Comparison of ENCODE assay signal across 1 cellular context in genomic region chr11:62664405-62665074, GRCh38.
A peak's percentile ranks its signal among the peaks of the same experiment; 100 is the strongest.
TF ChIP-seq lines count a peak whose summit lies in the region.

No MANE protein-coding gene starts in this region.

TF ChIP-seq in HepG2, 621 proteins besides CTCF, POLR2A, EP300 and RAD21 (continues in another document):
- TF ChIP-seq USF2 (IDR thresholded peaks at IDR 0.05; ENCODE audit: low read depth, low read length) = no peak
- no peak for TF ChIP-seq USF2 (CRISPR knock-in tag; IDR thresholded peaks at IDR 0.05; ENCODE audit: borderline replicate concordance)
- no peak for TF ChIP-seq ZNF629 (CRISPR knock-in tag; conservative IDR thresholded peaks at IDR 0.05)
- no peak for TF ChIP-seq HOXA3 (CRISPR knock-in tag; IDR thresholded peaks at IDR 0.05)
- no peak for TF ChIP-seq ZNF33A (CRISPR knock-in tag; IDR thresholded peaks at IDR 0.05; ENCODE audit: borderline replicate concordance)
- peak; percentile 56; the same call in 1 of the 2 replicates for TF ChIP-seq KDM5A (IDR thresholded peaks at IDR 0.05; ENCODE audit: borderline replicate concordance, low read length)
- no peak for TF ChIP-seq GATA4 (IDR thresholded peaks at IDR 0.05; ENCODE audit: borderline replicate concordance, low read depth)
- no peak for TF ChIP-seq GATAD1 (CRISPR knock-in tag; IDR thresholded peaks at IDR 0.05)
- no peak for TF ChIP-seq ZNF446 (CRISPR knock-in tag; IDR thresholded peaks at IDR 0.05)
- TF ChIP-seq PRDM15 (CRISPR knock-in tag; IDR thresholded peaks at IDR 0.05) = no peak; the same call in 1 of the 2 replicates
- TF ChIP-seq ARID2 (CRISPR knock-in tag; IDR thresholded peaks at IDR 0.05; ENCODE audit: borderline replicate concordance) = no peak
- no peak for TF ChIP-seq FOXO4 (CRISPR knock-in tag; conservative IDR thresholded peaks at IDR 0.05)
- peak; percentile 29; the same call in 1 of the 2 replicates for TF ChIP-seq MED1 (CRISPR knock-in tag; IDR thresholded peaks at IDR 0.05)
- TF ChIP-seq WIZ (CRISPR knock-in tag; IDR thresholded peaks at IDR 0.05) = 0 out of 2 replicates have a peak, but pooled peaks have one; percentile 50
- TF ChIP-seq HOMEZ (CRISPR knock-in tag; IDR thresholded peaks at IDR 0.05; ENCODE audit: low read depth) = no peak
- no peak for TF ChIP-seq ZNF260 (CRISPR knock-in tag; IDR thresholded peaks at IDR 0.05; ENCODE audit: borderline replicate concordance, low read depth)
- no peak for TF ChIP-seq SMARCC2 (IDR thresholded peaks at IDR 0.05)
- no peak; the same call in 1 of the 2 replicates for TF ChIP-seq FOXA3 (CRISPR knock-in tag; IDR thresholded peaks at IDR 0.05)
- no peak for TF ChIP-seq CENPT (CRISPR knock-in tag; IDR thresholded peaks at IDR 0.05; ENCODE audit: low read depth)
- no peak for TF ChIP-seq CBX5 (CRISPR knock-in tag; IDR thresholded peaks at IDR 0.05; ENCODE audit: borderline replicate concordance)
- TF ChIP-seq SRSF1 (optimal IDR thresholded peaks at IDR 0.05; ENCODE audit: low read depth, low read length) = no peak
- no peak for TF ChIP-seq PREB (CRISPR knock-in tag; IDR thresholded peaks at IDR 0.05)
- TF ChIP-seq STAG1 (CRISPR knock-in tag; IDR thresholded peaks at IDR 0.05) = no peak
- no peak; the same call in 1 of the 2 replicates for TF ChIP-seq ETV6 (CRISPR knock-in tag; conservative IDR thresholded peaks at IDR 0.05)
- no peak for TF ChIP-seq CHCHD3 (CRISPR knock-in tag; IDR thresholded peaks at IDR 0.05)
- TF ChIP-seq ZNF614 (CRISPR knock-in tag; IDR thresholded peaks at IDR 0.05; ENCODE audit: borderline replicate concordance) = no peak
- TF ChIP-seq ZBTB49 (CRISPR knock-in tag; IDR thresholded peaks at IDR 0.05; ENCODE audit: borderline replicate concordance) = no peak
- no peak for TF ChIP-seq PRDM4 (CRISPR knock-in tag; IDR thresholded peaks at IDR 0.05; ENCODE audit: borderline replicate concordance)
- TF ChIP-seq ZNF670 (CRISPR knock-in tag; IDR thresholded peaks at IDR 0.05; ENCODE audit: borderline replicate concordance) = 0 out of 2 replicates have a peak, but pooled peaks have one; percentile 20
- peak; percentile 44; the same call in 1 of the 2 replicates for TF ChIP-seq SALL2 (CRISPR knock-in tag; IDR thresholded peaks at IDR 0.05)
- no peak for TF ChIP-seq NRL (CRISPR knock-in tag; IDR thresholded peaks at IDR 0.05; ENCODE audit: borderline replicate concordance)
- no peak for TF ChIP-seq ZNF550 (CRISPR knock-in tag; IDR thresholded peaks at IDR 0.05; ENCODE audit: borderline replicate concordance)
- no peak for TF ChIP-seq ZNF772 (CRISPR knock-in tag; IDR thresholded peaks at IDR 0.05)
- peak; percentile 28; the same call in 1 of the 2 replicates for TF ChIP-seq ZNF124 (CRISPR knock-in tag; IDR thresholded peaks at IDR 0.05)
- 0 out of 2 replicates have a peak, but pooled peaks have one; percentile 27 for TF ChIP-seq ZNF790 (CRISPR knock-in tag; IDR thresholded peaks at IDR 0.05; ENCODE audit: borderline replicate concordance)
- TF ChIP-seq BATF2 (CRISPR knock-in tag; IDR thresholded peaks at IDR 0.05) = no peak
- TF ChIP-seq ZNF703 (CRISPR knock-in tag; IDR thresholded peaks at IDR 0.05; ENCODE audit: borderline replicate concordance) = 0 out of 2 replicates have a peak, but pooled peaks have one; percentile 27
- peak; percentile 14; the same call in 1 of the 2 replicates for TF ChIP-seq ZNF770 (CRISPR knock-in tag; IDR thresholded peaks at IDR 0.05)
- no peak for TF ChIP-seq ASH2L (IDR thresholded peaks at IDR 0.05; ENCODE audit: insufficient read length, low read depth, low read length)
- no peak for TF ChIP-seq ZNF24 (IDR thresholded peaks at IDR 0.05)
- TF ChIP-seq ZNF740 (CRISPR knock-in tag; IDR thresholded peaks at IDR 0.05) = no peak
- TF ChIP-seq ZNF816 (CRISPR knock-in tag; IDR thresholded peaks at IDR 0.05; ENCODE audit: borderline replicate concordance) = no peak
- no peak for TF ChIP-seq SMAD1 (CRISPR knock-in tag; IDR thresholded peaks at IDR 0.05; ENCODE audit: borderline replicate concordance, low read depth)
- TF ChIP-seq SMAD3 (CRISPR knock-in tag; IDR thresholded peaks at IDR 0.05) = 0 out of 2 replicates have a peak, but pooled peaks have one; percentile 0
- TF ChIP-seq MLLT10 (CRISPR knock-in tag; IDR thresholded peaks at IDR 0.05) = no peak
- TF ChIP-seq MZF1 (CRISPR knock-in tag; IDR thresholded peaks at IDR 0.05; ENCODE audit: borderline replicate concordance) = no peak
- no peak for TF ChIP-seq HDAC2 (CRISPR knock-in tag; IDR thresholded peaks at IDR 0.05)
- TF ChIP-seq TCF7 (IDR thresholded peaks at IDR 0.05; ENCODE audit: low read depth) = no peak
